1 cellular context compared by ENCODE assay signal in genomic region chr16:22029632-22030031, GRCh38.
TF ChIP-seq lines count a peak whose summit lies in the region.

No MANE protein-coding gene starts in this region.

TF ChIP-seq in HepG2, 621 proteins besides CTCF, POLR2A, EP300 and RAD21 (continued from another document and continues in another):
- TF ChIP-seq ZNF609 (CRISPR knock-in tag; IDR thresholded peaks at IDR 0.05; ENCODE audit: borderline replicate concordance) (0 out of 2 replicates have a peak, but pooled peaks have one; percentile 20), ZNF274 (CRISPR knock-in tag; IDR thresholded peaks at IDR 0.05) (0 out of 2 replicates have a peak, but pooled peaks have one; percentile 26), ZNF331 (CRISPR knock-in tag; IDR thresholded peaks at IDR 0.05) (peak; percentile 16; the same call in 1 of the 2 replicates), CHD4 (IDR thresholded peaks at IDR 0.05; ENCODE audit: borderline replicate concordance, low read length) (peak; percentile 50; the same call in 1 of the 2 replicates), JDP2 (CRISPR knock-in tag; IDR thresholded peaks at IDR 0.05; ENCODE audit: borderline replicate concordance) (no peak), ZMYM3 (CRISPR knock-in tag; IDR thresholded peaks at IDR 0.05) (no peak), GATAD2A (CRISPR knock-in tag; IDR thresholded peaks at IDR 0.05) (no peak), FOXP1 (IDR thresholded peaks at IDR 0.05) (no peak), FOXP1 (CRISPR knock-in tag; IDR thresholded peaks at IDR 0.05) (no peak), ZGPAT (CRISPR knock-in tag; IDR thresholded peaks at IDR 0.05) (no peak), RAD51 (IDR thresholded peaks at IDR 0.05; ENCODE audit: borderline replicate concordance) (no peak), ZBTB10 (CRISPR knock-in tag; IDR thresholded peaks at IDR 0.05; ENCODE audit: borderline replicate concordance) (no peak), SRSF9 (IDR thresholded peaks at IDR 0.05; ENCODE audit: borderline replicate concordance, insufficient read depth, low read depth, low read length, poor library complexity, severe bottlenecking) (no peak), TEAD3 (CRISPR knock-in tag; optimal IDR thresholded peaks at IDR 0.05; ENCODE audit: borderline replicate concordance) (no peak), CEBPB (IDR thresholded peaks at IDR 0.05; ENCODE audit: borderline replicate concordance, low read depth, low read length) (peak; percentile 8; the same call in 1 of the 2 replicates), TBL1XR1 (IDR thresholded peaks at IDR 0.05; ENCODE audit: borderline replicate concordance, low read length, partially characterized antibody) (no peak), POGZ (CRISPR knock-in tag; IDR thresholded peaks at IDR 0.05) (0 out of 2 replicates have a peak, but pooled peaks have one; percentile 35), ZNF3 (CRISPR knock-in tag; IDR thresholded peaks at IDR 0.05) (0 out of 2 replicates have a peak, but pooled peaks have one; percentile 13), POLR2AphosphoS5 (IDR thresholded peaks at IDR 0.05; ENCODE audit: low read depth, low read length) (no peak), ZNF580 (CRISPR knock-in tag; IDR thresholded peaks at IDR 0.05; ENCODE audit: borderline replicate concordance, low read depth) (peak; percentile 57; the same call in 1 of the 2 replicates), FOXP4 (CRISPR knock-in tag; IDR thresholded peaks at IDR 0.05) (0 out of 2 replicates have a peak, but pooled peaks have one; percentile 12), ZNF143 (CRISPR knock-in tag; IDR thresholded peaks at IDR 0.05) (no peak), ZSCAN29 (CRISPR knock-in tag; conservative IDR thresholded peaks at IDR 0.05) (0 out of 2 replicates have a peak, but pooled peaks have one; percentile 55), ZNF646 (CRISPR knock-in tag; IDR thresholded peaks at IDR 0.05) (no peak), ZSCAN25 (CRISPR knock-in tag; IDR thresholded peaks at IDR 0.05) (0 out of 2 replicates have a peak, but pooled peaks have one; percentile 50), SMARCC2 (IDR thresholded peaks at IDR 0.05) (no peak), NBN (conservative IDR thresholded peaks at IDR 0.05) (no peak), ZNF382 (CRISPR knock-in tag; IDR thresholded peaks at IDR 0.05; ENCODE audit: borderline replicate concordance) (no peak), ZNF18 (CRISPR knock-in tag; IDR thresholded peaks at IDR 0.05; ENCODE audit: insufficient replicate concordance) (no peak), ZNF121 (CRISPR knock-in tag; IDR thresholded peaks at IDR 0.05) (peak; percentile 29; the same call in 1 of the 2 replicates), ZBTB49 (CRISPR knock-in tag; IDR thresholded peaks at IDR 0.05; ENCODE audit: borderline replicate concordance) (no peak)
